Comparison of ENCODE assay signal across 8 cellular contexts in the genomic region with DNA sequence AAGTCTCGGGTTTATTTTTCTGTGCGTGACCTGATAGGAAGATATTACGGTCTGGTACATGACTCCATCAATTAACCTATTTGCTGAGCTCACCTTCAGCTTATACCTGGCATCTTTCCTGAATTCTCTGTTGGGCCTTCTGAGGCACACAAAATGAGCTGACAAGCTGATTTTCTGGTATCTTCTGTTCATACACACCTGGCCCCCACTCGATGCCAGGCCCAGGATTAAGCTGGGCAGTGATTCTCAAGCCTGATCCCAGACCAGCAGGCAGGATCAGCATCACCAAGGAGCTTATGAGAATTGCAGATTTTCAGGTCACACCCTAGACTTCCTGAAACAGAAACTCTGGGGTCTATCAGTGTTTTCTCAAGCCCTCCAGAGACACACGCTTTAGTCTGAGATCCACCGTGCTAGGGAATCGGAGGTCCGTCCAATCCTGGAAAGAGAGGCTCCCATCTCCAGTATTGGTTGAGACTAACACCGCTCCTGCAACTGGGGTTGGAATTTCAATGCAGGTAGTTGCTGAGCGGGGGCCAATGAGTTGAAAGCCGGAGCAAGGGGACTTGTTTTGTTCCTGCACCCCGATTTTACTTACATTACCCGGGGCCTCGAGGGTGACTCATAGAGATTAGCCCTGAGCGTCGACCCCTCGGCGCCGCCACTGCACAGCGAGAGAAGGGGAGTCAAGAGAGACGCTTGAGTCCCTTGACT. TPM values are rescaled to one million over a fixed set of nuclear protein-coding genes. Genes with fewer than 3 reads are reported as not detected.
DNase-seq lines count a peak whose midpoint lies in the region; ATAC-seq lines count a peak whose summit lies in the region.

No MANE protein-coding gene starts in this region.

- H3K9me3 Mint-ChIP-seq in activated naive CD8-positive, alpha-beta T cell (ENCODE audit: low read depth), result no peaks in the 10 kb centered on the region
- no peaks in the 10 kb centered on the region for H3K9me3 Mint-ChIP-seq in stimulated activated naive CD8-positive, alpha-beta T cell treated with anti-CD3 and anti-CD28 coated beads, Interleukin-15, Interleukin-2, amounts not matched to agents 100 ng/mL and 50 ng/mL, for 24 hours

- H3K4me3 Mint-ChIP-seq in activated naive CD8-positive, alpha-beta T cell, result peak overlapping the region; percentile 99
- peak overlapping the region; percentile 99 for H3K4me3 Mint-ChIP-seq in stimulated activated naive CD8-positive, alpha-beta T cell treated with anti-CD3 and anti-CD28 coated beads, Interleukin-15, Interleukin-2, amounts not matched to agents 100 ng/mL and 50 ng/mL, for 24 hours

- peak overlapping the region; percentile 99 for H3K27ac Mint-ChIP-seq in activated naive CD8-positive, alpha-beta T cell
- peak overlapping the region; percentile 98 for H3K27ac Mint-ChIP-seq in stimulated activated naive CD8-positive, alpha-beta T cell treated with anti-CD3 and anti-CD28 coated beads, Interleukin-15, Interleukin-2, amounts not matched to agents 100 ng/mL and 50 ng/mL, for 24 hours

- 22% methylated on average over 20 of the region's 21 CpGs for WGBS in GM23248 (ENCODE audit: low coverage in 1 of 2, low lambda C conversion rate in 2 of 2, missing lambda C conversion rate in 2 of 2), 2 experiments

- H3K36me3 ChIP-seq in GM23248 (ENCODE audit: low read depth) (peaks cover 30% of the 10 kb centered on the region), iPS-18a (ENCODE audit: control insufficient read depth, low read depth, low read length) (peaks cover 32% of the 10 kb centered on the region)

- in situ Hi-C loops in GM23248 (cut with MboI), result no loop called here

- H3K79me2 ChIP-seq in GM23248 (ENCODE audit: insufficient read depth), result peaks cover 23% of the 10 kb centered on the region

- peaks cover 25% of the 10 kb centered on the region for H3F3A ChIP-seq in GM23248 (ENCODE audit: insufficient read depth)

- H4K20me1 ChIP-seq in GM23248 (ENCODE audit: insufficient read depth), result no peaks in the 10 kb centered on the region

- H3K9ac ChIP-seq in GM23248, result peak overlapping the region; percentile 94
- H3K9ac ChIP-seq in iPS-18a (ENCODE audit: low read length), result peak overlapping the region; percentile 99

- H3K27ac ChIP-seq in GM23248 (peak overlapping the region; percentile 83), iPS-18a (ENCODE audit: low read length) (peak overlapping the region; percentile 29)

- H3K36me3 Mint-ChIP-seq in activated naive CD8-positive, alpha-beta T cell, result peaks cover 8% of the 10 kb centered on the region
- peaks cover 37% of the 10 kb centered on the region for H3K36me3 Mint-ChIP-seq in stimulated activated naive CD8-positive, alpha-beta T cell treated with anti-CD3 and anti-CD28 coated beads, Interleukin-15, Interleukin-2, amounts not matched to agents 100 ng/mL and 50 ng/mL, for 24 hours (ENCODE audit: low read depth)

- H3K9me3 ChIP-seq in GM23248 (ENCODE audit: low read depth), result no peaks in the 10 kb centered on the region
- no peaks in the 10 kb centered on the region for H3K9me3 ChIP-seq in iPS-18a (ENCODE audit: control insufficient read depth, low read depth, low read length)

- H2AFZ ChIP-seq in GM23248, result peak overlapping the region; percentile 99

- no peak for ATAC-seq in GM18519 (IDR thresholded peaks at IDR 0.05; ENCODE audit: low FRiP score, unreplicated experiment)

- no peaks in the 10 kb centered on the region for H3K27me3 Mint-ChIP-seq in activated naive CD8-positive, alpha-beta T cell
- no peaks in the 10 kb centered on the region for H3K27me3 Mint-ChIP-seq in stimulated activated naive CD8-positive, alpha-beta T cell treated with anti-CD3 and anti-CD28 coated beads, Interleukin-15, Interleukin-2, amounts not matched to agents 100 ng/mL and 50 ng/mL, for 24 hours

- H3K4me2 ChIP-seq in GM23248 (ENCODE audit: unreplicated experiment), result peak overlapping the region; percentile 82

- peaks cover 32% of the 10 kb centered on the region for H3K4me1 Mint-ChIP-seq in activated naive CD8-positive, alpha-beta T cell (ENCODE audit: low read depth)
- H3K4me1 Mint-ChIP-seq in stimulated activated naive CD8-positive, alpha-beta T cell treated with anti-CD3 and anti-CD28 coated beads, Interleukin-15, Interleukin-2, amounts not matched to agents 100 ng/mL and 50 ng/mL, for 24 hours (ENCODE audit: low read depth), result peaks cover 31% of the 10 kb centered on the region

- H3K4me1 ChIP-seq in GM23248 (ENCODE audit: insufficient read depth) (peaks cover 20% of the 10 kb centered on the region), iPS-18a (ENCODE audit: control insufficient read depth, low read depth, low read length) (peaks cover 9% of the 10 kb centered on the region)

- H3K27me3 ChIP-seq in GM23248 (replicated peaks; ENCODE audit: insufficient read depth), result no peaks in the 10 kb centered on the region
- no peaks in the 10 kb centered on the region for H3K27me3 ChIP-seq in iPS-18a (ENCODE audit: control insufficient read depth, insufficient read depth, low read length)

- H3K4me3 ChIP-seq in GM23248 (peak overlapping the region; percentile 91), iPS-18a (ENCODE audit: low read length) (peak overlapping the region; percentile 65)

- H3K9me2 ChIP-seq in GM23248 (ENCODE audit: insufficient read depth), result no peaks in the 10 kb centered on the region

- DNase-seq in CD1c-positive myeloid dendritic cell (ENCODE audit: extremely low spot score) (peak; percentile 4), GM23248 (no peak), AG20443 (ENCODE audit: low spot score) (no peak), SW480 (ENCODE audit: low spot score) (no peak)

RNA-seq across cellular contexts. Expression of gene EIF1B, which starts 0.6 kb away (rescaled TPM):
- 20.2 and 25.5 TPM in 2 replicates for total RNA-seq in GM23248 (2014; rRNA removed; shearing (Covaris generic))
- polyA plus RNA-seq in GM23248 (2016; fragmentation: Nextera tagmentation; extraction: Ambion mirVana), result 81.6 and 87.4 TPM in 2 replicates
